In the genomic region with DNA sequence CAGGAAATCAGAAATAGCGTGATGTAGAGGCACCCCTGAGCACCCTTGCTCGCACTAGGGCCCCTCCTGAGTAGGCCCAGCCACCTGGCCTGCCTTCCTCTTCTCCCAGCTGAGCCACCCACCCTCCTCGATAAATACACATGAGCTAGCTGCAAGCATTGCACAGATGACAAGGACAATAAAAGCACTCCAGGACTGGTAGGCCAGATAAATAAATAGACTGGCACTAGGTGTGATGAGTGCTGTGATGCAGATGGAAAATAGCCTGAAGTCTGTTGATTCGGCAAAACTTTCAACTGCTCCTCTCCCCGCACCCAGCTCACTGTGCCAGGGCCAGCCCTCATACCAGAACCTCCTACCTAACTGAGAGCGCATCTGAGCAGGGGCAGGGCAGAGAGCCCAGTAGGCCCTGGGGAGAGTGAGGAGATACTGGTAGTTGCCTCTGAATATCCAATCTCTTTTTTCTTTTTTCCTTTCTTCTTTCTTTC, we compare ENCODE assay signal across 12 cellular contexts. TPM values are rescaled to one million over a fixed set of nuclear protein-coding genes. Genes with fewer than 3 reads are reported as not detected.
DNase-seq lines count a peak whose midpoint lies in the region; ATAC-seq and TF ChIP-seq lines count a peak whose summit lies in the region.
"Had no signal": no experiment of that assay in that cellular context is flagged by ENCODE, and none has a peak within 500 bp of the region (broad histone marks: within the 10 kb centered on the region; RNA-seq: fewer than 3 reads in every experiment).

No MANE protein-coding gene starts in this region.

- no peak overlapping the region for H2AK5ac ChIP-seq in IMR-90 (ENCODE audit: low read depth, low read length)

- no peak for DNase-seq in CD4-positive, CD25-positive, alpha-beta regulatory T cell
- DNase-seq in IMR-90, result no peak
- DNase-seq in naive B cell, result peak; percentile 3
- DNase-seq in lower leg skin (ENCODE audit: low spot score in 2 of 2), result no peak
- DNase-seq: activated CD4-positive, alpha-beta T cell treated with anti-CD3 and anti-CD28 coated beads, Interleukin-2, amount 50 U/mL, for 48 hours; DND-41; psoas muscle had no signal

- H4K91ac ChIP-seq in IMR-90 (ENCODE audit: insufficient read depth, low read depth, low read length), result no peak overlapping the region

- peaks cover 35% of the 10 kb centered on the region for H3K4me1 ChIP-seq in CD4-positive, CD25-positive, alpha-beta regulatory T cell (ENCODE audit: control insufficient read depth, insufficient read depth, low read length, poor library complexity, severe bottlenecking)
- H3K4me1 ChIP-seq in IMR-90 (ENCODE audit: control insufficient read depth, insufficient read depth, low read length), result peaks cover 10% of the 10 kb centered on the region

- POLR2A ChIA-PET in IMR-90 (lab: Charles Lee; ENCODE audit: unreplicated experiment), result no interaction called here

- H2AK9ac ChIP-seq in IMR-90 (replicated peaks; ENCODE audit: low read depth, low read length, poor library complexity), result peak overlapping the region; percentile 11

- no peaks in the 10 kb centered on the region for H3K27me3 ChIP-seq in CD4-positive, CD25-positive, alpha-beta regulatory T cell (ENCODE audit: control insufficient read depth, insufficient read depth, low read length)
- H3K27me3 ChIP-seq in IMR-90 (ENCODE audit: control insufficient read depth, insufficient read depth, low read length), result no peaks in the 10 kb centered on the region

- H3K9me3 Mint-ChIP-seq in CD4-positive, CD25-positive, alpha-beta regulatory T cell, result no peaks in the 10 kb centered on the region
- H3K9me3 Mint-ChIP-seq in naive B cell, result no peaks in the 10 kb centered on the region

- H2AFZ ChIP-seq in IMR-90 (replicated peaks; ENCODE audit: low read length, poor library complexity), result no peak overlapping the region

- H2BK15ac ChIP-seq in IMR-90 (ENCODE audit: low read depth, low read length), result no peak overlapping the region

- in situ Hi-C loops in IMR-90 (cut with MboI; ENCODE audit: low sequenced_read_pairs), result no loop called here

- TF ChIP-seq POLR2A in IMR-90 (IDR thresholded peaks at IDR 0.05; ENCODE audit: low read depth, low read length), result no peak
- TF ChIP-seq POLR2A in lower leg skin (IDR thresholded peaks at IDR 0.05), result no peak

- BruUV-seq in IMR-90 (replicated peaks; lab: Mats Ljungman, UMichigan), result no TSS peak

- intact Hi-C loops in IMR-90 (cut with micrococcal nuclease), result no loop called here
- intact Hi-C loops in lower leg skin (cut with DNase I; ENCODE audit: low total_unique reads), result no loop called here

- ATAC-seq in CD4-positive, CD25-positive, alpha-beta regulatory T cell (ENCODE audit: low read depth in 2 of 2), result no peak
- ATAC-seq in IMR-90 (ENCODE audit: low read depth), result no peak
- ATAC-seq in naive B cell (ENCODE audit: low read depth in 2 of 2), result peak; percentile 43 to 52
- no peak for ATAC-seq in GM18861 (IDR thresholded peaks at IDR 0.05; ENCODE audit: unreplicated experiment)
- ATAC-seq in GM21529 (IDR thresholded peaks at IDR 0.05; ENCODE audit: unreplicated experiment), result no peak
- no peak for ATAC-seq in HG03159 (IDR thresholded peaks at IDR 0.05; ENCODE audit: unreplicated experiment)
- ATAC-seq: K562 had no signal

- H3K4me3 ChIP-seq in CD4-positive, CD25-positive, alpha-beta regulatory T cell (ENCODE audit: low read depth, low read length), result no peak overlapping the region
- H3K4me3 ChIP-seq in IMR-90 (ENCODE audit: insufficient read depth, low read depth, low read length) (no peak overlapping the region), lower leg skin (ENCODE audit: low read depth, poor library complexity, severe bottlenecking) (no peak overlapping the region)
- H3K4me3 ChIP-seq: K562, psoas muscle had no signal

- dilution Hi-C loops in IMR-90 (cut with HindIII; ENCODE audit: low sequenced_read_pairs, unreplicated experiment), result no loop called here

- TF ChIP-seq CTCF in IMR-90 (conservative IDR thresholded peaks at IDR 0.05; ENCODE audit: low read depth, low read length) (no peak), VCaP (conservative IDR thresholded peaks at IDR 0.05) (no peak), lower leg skin (IDR thresholded peaks at IDR 0.05) (no peak)

- H3K27ac ChIP-seq in CD4-positive, CD25-positive, alpha-beta regulatory T cell (ENCODE audit: insufficient read depth, low read length, poor library complexity, severe bottlenecking), result peak overlapping the region; percentile 79
- H3K27ac ChIP-seq in IMR-90 (ENCODE audit: insufficient read depth, low read length), result no peak overlapping the region
- H3K27ac ChIP-seq in VCaP, result peak overlapping the region; percentile 77
- H3K27ac ChIP-seq: psoas muscle had no signal

- no CpG with 5 or more reads among the region's 6 CpGs for WGBS in IMR-90 (ENCODE audit: extremely low coverage in 2 of 2, insufficient read length in 1 of 2), 2 experiments
- WGBS in lower leg skin, 2 donors, result 47 to 56% methylated on average over 6 of the region's 6 CpGs

- no peak overlapping the region for H3K56ac ChIP-seq in IMR-90 (ENCODE audit: extremely low read depth, insufficient read depth, low read length)

- no peak overlapping the region for H3K18ac ChIP-seq in IMR-90 (ENCODE audit: low read depth, low read length)

- no peak overlapping the region for H3K9ac ChIP-seq in IMR-90 (ENCODE audit: low read depth, low read length)

- H2BK120ac ChIP-seq in IMR-90 (ENCODE audit: low read depth, low read length), result no peak overlapping the region

- H3K4me1 Mint-ChIP-seq in CD4-positive, CD25-positive, alpha-beta regulatory T cell, result peaks cover 22 to 78% (median 59%) of the 10 kb centered on the region in 4 donors
- H3K4me1 Mint-ChIP-seq in naive B cell, result peaks cover 57 to 86% (median 72%) of the 10 kb centered on the region in 3 donors

- no peak for TF ChIP-seq RAD21 in IMR-90 (IDR thresholded peaks at IDR 0.05; ENCODE audit: low read length)

- H3K36me3 Mint-ChIP-seq in CD4-positive, CD25-positive, alpha-beta regulatory T cell, result peaks cover 28% of the 10 kb centered on the region
- H3K36me3 Mint-ChIP-seq in naive B cell, result peaks cover 0 to 6% of the 10 kb centered on the region in 2 donors

- no peak overlapping the region for H3K4me2 ChIP-seq in IMR-90 (ENCODE audit: low read depth, low read length)

- no peak overlapping the region for H4K5ac ChIP-seq in IMR-90 (ENCODE audit: low read depth, low read length)

- CTCF ChIA-PET in IMR-90 (lab: Yijun Ruan, JAX), result no interaction called here

- peaks cover 22% of the 10 kb centered on the region for H3K9me1 ChIP-seq in IMR-90 (ENCODE audit: insufficient read depth, low read length)

- no peak overlapping the region for H3K14ac ChIP-seq in IMR-90 (replicated peaks; ENCODE audit: low read depth, low read length)

- no peak overlapping the region for H4K8ac ChIP-seq in IMR-90 (ENCODE audit: low read depth in 2 of 2, low read length in 2 of 2)

- peak overlapping the region in 2 of 4 donors; percentile 38 to 76 for H3K4me3 Mint-ChIP-seq in CD4-positive, CD25-positive, alpha-beta regulatory T cell
- H3K4me3 Mint-ChIP-seq in naive B cell, result peak overlapping the region in 6 of 8 donors; percentile 16 to 86 (median 34)

- H3K23ac ChIP-seq in IMR-90 (ENCODE audit: low read depth, low read length), result no peak overlapping the region

- no peak overlapping the region; the same call in 1 of the 2 replicates for H3K4ac ChIP-seq in IMR-90 (ENCODE audit: low read depth, low read length)

- H2BK20ac ChIP-seq in IMR-90 (ENCODE audit: low read depth, low read length), result no peak overlapping the region

- no peaks in the 10 kb centered on the region for H3K27me3 Mint-ChIP-seq in CD4-positive, CD25-positive, alpha-beta regulatory T cell
- no peaks in the 10 kb centered on the region for H3K27me3 Mint-ChIP-seq in naive B cell

- H4K20me1 ChIP-seq in IMR-90 (ENCODE audit: insufficient read depth, low read length), result peaks cover 11% of the 10 kb centered on the region; the same call in 1 of the 2 replicates

- H3K27ac Mint-ChIP-seq in CD4-positive, CD25-positive, alpha-beta regulatory T cell, result peak overlapping the region in 2 of 3 donors; percentile 84 to 93
- peak overlapping the region; percentile 70 to 93 (median 90) for H3K27ac Mint-ChIP-seq in naive B cell

- peaks cover 13% of the 10 kb centered on the region for H3K36me3 ChIP-seq in CD4-positive, CD25-positive, alpha-beta regulatory T cell (ENCODE audit: control insufficient read depth, insufficient read depth, low read length)
- peaks cover 8% of the 10 kb centered on the region for H3K36me3 ChIP-seq in IMR-90 (ENCODE audit: control insufficient read depth, insufficient read depth, low read length)

- no peak overlapping the region for H2BK5ac ChIP-seq in IMR-90 (ENCODE audit: low read depth, low read length, poor library complexity, severe bottlenecking)

- peaks cover 45 to 70% of the 10 kb centered on the region in 2 experiments for H3K79me1 ChIP-seq in IMR-90 (ENCODE audit: low read depth in 1 of 2, low read length in 2 of 2)

- H3K9me3 ChIP-seq in CD4-positive, CD25-positive, alpha-beta regulatory T cell (ENCODE audit: control insufficient read depth in 2 of 2, low read length in 2 of 2), result no peaks in the 10 kb centered on the region
- H3K9me3 ChIP-seq in IMR-90 (ENCODE audit: control insufficient read depth, insufficient read depth, low read length), result no peaks in the 10 kb centered on the region
- H3K9me3 ChIP-seq: psoas muscle had no signal

TF ChIP-seq in IMR-90, 13 proteins besides CTCF, POLR2A, EP300 and RAD21 (continues in another document):
- TF ChIP-seq BHLHE40 (IDR thresholded peaks at IDR 0.05; ENCODE audit: low read depth, low read length) (no peak), FOS (IDR thresholded peaks at IDR 0.05; ENCODE audit: low read depth, low read length) (no peak), RCOR1 (IDR thresholded peaks at IDR 0.05; ENCODE audit: insufficient replicate concordance, low read length) (no peak), MAZ (IDR thresholded peaks at IDR 0.05; ENCODE audit: borderline replicate concordance, low read depth, low read length) (no peak)

RNA-seq across cellular contexts. Expression of gene GPI, which starts 54.5 kb away (rescaled TPM):
- 116 TPM for total RNA-seq in CD4-positive, CD25-positive, alpha-beta regulatory T cell
- 100 to 1,000 TPM; 141 to 148 (median 144) TPM for polyA plus RNA-seq in CD4-positive, CD25-positive, alpha-beta regulatory T cell
- total RNA-seq in IMR-90 (2012; rRNA removed), result 142 and 147 TPM in 2 replicates
- polyA plus RNA-seq in IMR-90 (2012; rRNA removed), result 239 and 245 TPM in 2 replicates
- 215 and 276 TPM in 2 replicates for polyA plus RNA-seq in IMR-90 (2012; cell fraction: cytosol; rRNA removed)
- polyA plus RNA-seq in IMR-90 (2012; cell fraction: nucleus; rRNA removed; ENCODE audit: low replicate concordance), result 155 and 257 TPM in 2 replicates
- 100 to 1,000 TPM in 5 of 6 donors, 10 to 100 TPM in 1; 98.5 to 118 (median 111) TPM for polyA plus RNA-seq in naive B cell (ENCODE audit: low read depth in 6 of 6)
- total RNA-seq in lower leg skin, result 100 to 1,000 TPM; 117 to 195 (median 124) TPM

RNA-seq across cellular contexts. Expression of gene GARRE1, which starts 56.2 kb away (rescaled TPM):
- 47.4 TPM for total RNA-seq in CD4-positive, CD25-positive, alpha-beta regulatory T cell
- 1 to 10 TPM; 3.2 to 6.6 (median 4.5) TPM for polyA plus RNA-seq in CD4-positive, CD25-positive, alpha-beta regulatory T cell
- total RNA-seq in IMR-90 (2012; rRNA removed) (13.8 and 15.0 TPM in 2 replicates), lower leg skin (10 to 100 TPM; 27.6 to 36.6 (median 31.7) TPM)
- polyA plus RNA-seq in IMR-90 (2012; rRNA removed) (16.9 and 21.5 TPM in 2 replicates), naive B cell (ENCODE audit: low read depth in 6 of 6) (10 to 100 TPM in 2 of 6 donors, 1 to 10 TPM in 4; 2.1 to 16.9 (median 9.4) TPM)
- polyA plus RNA-seq in IMR-90 (2012; cell fraction: cytosol; rRNA removed), result 8.9 and 11.8 TPM in 2 replicates
- 35.6 and 45.2 TPM in 2 replicates for polyA plus RNA-seq in IMR-90 (2012; cell fraction: nucleus; rRNA removed; ENCODE audit: low replicate concordance)

Comparison
In these comparisons a context has a peak if more than half of its experiments do, and no peak if none do; other contexts are left out.
1. ATAC-seq: peak in naive B cell (2 of 2); none in CD4-positive, CD25-positive, alpha-beta regulatory T cell (0 of 2), IMR-90 (single experiment), GM18861 (single experiment), GM21529 (single experiment) and HG03159 (single experiment).